1 cellular context compared by ENCODE assay signal in genomic region chr7:30612658-30613265, GRCh38.
TF ChIP-seq lines count a peak whose summit lies in the region.

No MANE protein-coding gene starts in this region.

TF ChIP-seq in HepG2, 621 proteins besides CTCF, POLR2A, EP300 and RAD21 (continued from another document):
- TF ChIP-seq HMGXB3 (CRISPR knock-in tag; IDR thresholded peaks at IDR 0.05; ENCODE audit: borderline replicate concordance) (no peak), NFIC (IDR thresholded peaks at IDR 0.05; ENCODE audit: low read length) (no peak), NFE2L2 (IDR thresholded peaks at IDR 0.05; ENCODE audit: low read length) (0 out of 2 replicates have a peak, but pooled peaks have one; percentile 31), KLF13 (CRISPR knock-in tag; IDR thresholded peaks at IDR 0.05) (no peak), MAFK (conservative IDR thresholded peaks at IDR 0.05 in 1 of 2, IDR thresholded peaks at IDR 0.05 in 1 of 2; ENCODE audit: low read length in 2 of 2) (peak in 1 of 2 experiments; percentile 32; a peak in 1 of 4 replicates)
